Comparison of ENCODE assay signal across 8 cellular contexts in genomic region chr3:187738400-187739124, GRCh38. TPM values are rescaled to one million over a fixed set of nuclear protein-coding genes. Genes with fewer than 3 reads are reported as not detected.
DNase-seq lines count a peak whose midpoint lies in the region; ATAC-seq and TF ChIP-seq lines count a peak whose summit lies in the region.

No MANE protein-coding gene starts in this region.

- H3K27me3 Mint-ChIP-seq in activated CD4-positive, alpha-beta memory T cell treated with anti-CD3 and anti-CD28 coated beads, Interleukin-2, amount 10 ng/mL, durations not matched to agents 7 days and 5 days = peaks cover 3% of the 10 kb centered on the region
- no peaks in the 10 kb centered on the region for H3K27me3 Mint-ChIP-seq in effector memory CD8-positive, alpha-beta T cell

- H3K4me1 Mint-ChIP-seq in activated CD4-positive, alpha-beta memory T cell treated with anti-CD3 and anti-CD28 coated beads, Interleukin-2, amount 10 ng/mL, durations not matched to agents 7 days and 5 days = peaks cover 48% of the 10 kb centered on the region
- peaks cover 44 to 53% of the 10 kb centered on the region in 2 donors for H3K4me1 Mint-ChIP-seq in effector memory CD8-positive, alpha-beta T cell (ENCODE audit: low read depth in 2 of 2)

- H3K36me3 ChIP-seq in lower lobe of right lung = peaks cover 14% of the 10 kb centered on the region

- ATAC-seq in HG03558 (IDR thresholded peaks at IDR 0.05; ENCODE audit: extremely low read depth, unreplicated experiment) = peak; percentile 33
- ATAC-seq in effector memory CD8-positive, alpha-beta T cell (replicated peaks) = peak; percentile 28
- peak; percentile 69 to 76 for ATAC-seq in lower lobe of right lung

- H3K4me3 Mint-ChIP-seq in activated CD4-positive, alpha-beta memory T cell treated with anti-CD3 and anti-CD28 coated beads, Interleukin-2, amount 10 ng/mL, durations not matched to agents 7 days and 5 days = peak overlapping the region; percentile 89
- peak overlapping the region; percentile 97 to 99 for H3K4me3 Mint-ChIP-seq in effector memory CD8-positive, alpha-beta T cell

- H3K27me3 ChIP-seq in lower lobe of right lung (ENCODE audit: low read depth) = no peaks in the 10 kb centered on the region

- peaks cover 4% of the 10 kb centered on the region for H3K36me3 Mint-ChIP-seq in activated CD4-positive, alpha-beta memory T cell treated with anti-CD3 and anti-CD28 coated beads, Interleukin-2, amount 10 ng/mL, durations not matched to agents 7 days and 5 days (ENCODE audit: low read depth)
- H3K36me3 Mint-ChIP-seq in effector memory CD8-positive, alpha-beta T cell (ENCODE audit: insufficient read depth) = peaks cover 65% of the 10 kb centered on the region

- peak; percentile 69 for TF ChIP-seq CTCF in lower lobe of right lung (IDR thresholded peaks at IDR 0.05)

- no peaks in the 10 kb centered on the region for H3K9me3 Mint-ChIP-seq in activated CD4-positive, alpha-beta memory T cell treated with anti-CD3 and anti-CD28 coated beads, Interleukin-2, amount 10 ng/mL, durations not matched to agents 7 days and 5 days
- no peaks in the 10 kb centered on the region for H3K9me3 Mint-ChIP-seq in effector memory CD8-positive, alpha-beta T cell

- CTCF ChIA-PET in activated CD4-positive, alpha-beta memory T cell treated with anti-CD3 and anti-CD28 coated beads, Interleukin-2, amount 10 ng/mL, durations not matched to agents 7 days and 5 days (lab: Charles Lee) = interaction anchor here (0.6 to 6.6 kb wide), 79 partner anchors 8 to 1530 kb away, joined by 3 to 493 read pairs (median 5); partner anchors contain the start of gene LPP

- no peaks in the 10 kb centered on the region for H3K9me3 ChIP-seq in lower lobe of right lung

- POLR2A ChIA-PET in activated CD4-positive, alpha-beta memory T cell treated with anti-CD3 and anti-CD28 coated beads, Interleukin-2, amount 10 ng/mL, durations not matched to agents 7 days and 5 days (lab: Charles Lee) = interaction anchor here (0.6 to 4.5 kb wide), 22 partner anchors 9 to 1406 kb away, joined by 3 to 57 read pairs (median 4); partner anchors contain the start of genes LPP and RTP4

- H3K27ac Mint-ChIP-seq in activated CD4-positive, alpha-beta memory T cell treated with anti-CD3 and anti-CD28 coated beads, Interleukin-2, amount 10 ng/mL, durations not matched to agents 7 days and 5 days = peak overlapping the region; percentile 99
- peak overlapping the region; percentile 98 to 99 for H3K27ac Mint-ChIP-seq in effector memory CD8-positive, alpha-beta T cell

- DNase-seq in AML-193 (lab: John Stamatoyannopoulos, UW) (peak; percentile 88 to 92), GM19238 (ENCODE audit: insufficient read length, low spot score) (peak; percentile 57), NCI-H526 (lab: John Stamatoyannopoulos, UW) (peak; percentile 73 to 90), lower lobe of right lung (peak; percentile 88)
- peak; percentile 77 for DNase-seq in activated CD4-positive, alpha-beta memory T cell treated with anti-CD3 and anti-CD28 coated beads, Interleukin-2, amount 10 ng/mL, durations not matched to agents 7 days and 5 days
- DNase-seq in effector memory CD8-positive, alpha-beta T cell = peak; percentile 46 to 66 (median 52)
- DNase-seq in stimulated activated CD4-positive, alpha-beta T cell treated with anti-CD3 and anti-CD28 coated beads, Interleukin-4, amount 100 ng/mL, for 4 hours = peak; percentile 55 to 67

- H3K4me3 ChIP-seq in lower lobe of right lung = peak overlapping the region; percentile 69

- H3K27ac ChIP-seq in lower lobe of right lung = peak overlapping the region; percentile 99

- H3K4me1 ChIP-seq in lower lobe of right lung = peaks cover 62% of the 10 kb centered on the region

- intact Hi-C loops in lower lobe of right lung (cut with DNase I) = no loop called here

RNA-seq across cellular contexts. Expression of gene BCL6, which starts 6.7 kb away (rescaled TPM):
- 10 to 100 TPM; 30.4 to 33.4 TPM for total RNA-seq in activated CD4-positive, alpha-beta memory T cell treated with anti-CD3 and anti-CD28 coated beads, Interleukin-2, amount 10 ng/mL, durations not matched to agents 7 days and 5 days
- 123 TPM for total RNA-seq in lower lobe of right lung

RNA-seq across cellular contexts. Expression of gene RTP2, which starts 36.2 kb away (rescaled TPM):
- total RNA-seq in activated CD4-positive, alpha-beta memory T cell treated with anti-CD3 and anti-CD28 coated beads, Interleukin-2, amount 10 ng/mL, durations not matched to agents 7 days and 5 days = not detected
- total RNA-seq in lower lobe of right lung = not detected

Comparison
In these comparisons a context has a peak if more than half of its experiments do, and no peak if none do; other contexts are left out.
1. Peak in every context shown above with its lines: DNase-seq, ATAC-seq, H3K4me3 ChIP-seq and H3K27ac ChIP-seq.